8 cellular contexts compared by ENCODE assay signal in genomic region chr6:32126880-32127279, GRCh38. TPM values are rescaled to one million over a fixed set of nuclear protein-coding genes. Genes with fewer than 3 reads are reported as not detected.
A peak's percentile ranks its signal among the peaks of the same experiment; 100 is the strongest.
DNase-seq lines count a peak whose midpoint lies in the region; ATAC-seq, FAIRE-seq and TF ChIP-seq lines count a peak whose summit lies in the region.

No MANE protein-coding gene starts in this region.

- peak overlapping the region; percentile 98 for H3K4me3 ChIP-seq in GM23248
- peak overlapping the region; percentile 98 for H3K4me3 ChIP-seq in skeletal muscle satellite cell (ENCODE audit: low read length)

- ATAC-seq in foreskin keratinocyte, result no peak
- no peak for ATAC-seq in GM21619 (IDR thresholded peaks at IDR 0.05; ENCODE audit: unreplicated experiment)

- no peak for FAIRE-seq in frontal cortex (lab: Jason Lieb, UNC)

- H3K36me3 ChIP-seq in GM23248 (ENCODE audit: low read depth), result peaks cover 11% of the 10 kb centered on the region; the same call in 1 of the 2 replicates
- H3K36me3 ChIP-seq in skeletal muscle satellite cell (ENCODE audit: insufficient read depth, low read length), result peaks cover 27% of the 10 kb centered on the region

- in situ Hi-C loops in GM23248 (cut with MboI), result no loop called here

- H3K9me2 ChIP-seq in GM23248 (ENCODE audit: insufficient read depth), result no peaks in the 10 kb centered on the region

- no peak for TF ChIP-seq CTCF in VCaP (conservative IDR thresholded peaks at IDR 0.05)
- no peak for TF ChIP-seq CTCF in foreskin keratinocyte (conservative IDR thresholded peaks at IDR 0.05)

- peaks cover 23% of the 10 kb centered on the region for H3K4me1 ChIP-seq in GM23248 (ENCODE audit: insufficient read depth)
- peaks cover 7% of the 10 kb centered on the region for H3K4me1 ChIP-seq in foreskin keratinocyte
- peaks cover 24% of the 10 kb centered on the region for H3K4me1 ChIP-seq in skeletal muscle satellite cell (ENCODE audit: control insufficient read depth, insufficient read depth, low read length)

- H3K27me3 ChIP-seq in GM23248 (replicated peaks; ENCODE audit: insufficient read depth) (no peaks in the 10 kb centered on the region), foreskin keratinocyte (no peaks in the 10 kb centered on the region), skeletal muscle satellite cell (ENCODE audit: control insufficient read depth, insufficient read depth, low read length) (no peaks in the 10 kb centered on the region)

- H3K9me3 ChIP-seq in GM23248 (ENCODE audit: low read depth) (no peaks in the 10 kb centered on the region), skeletal muscle satellite cell (replicated peaks; ENCODE audit: low read length) (no peaks in the 10 kb centered on the region)

- WGBS in GM23248 (ENCODE audit: low coverage in 1 of 2, low lambda C conversion rate in 2 of 2, missing lambda C conversion rate in 2 of 2), 2 experiments, result 41 to 49% methylated on average over 8 of the region's 8 CpGs

- H4K20me1 ChIP-seq in GM23248 (ENCODE audit: insufficient read depth), result no peaks in the 10 kb centered on the region

- no peaks in the 10 kb centered on the region for H3F3A ChIP-seq in GM23248 (ENCODE audit: insufficient read depth)

- H3K9ac ChIP-seq in GM23248 (peak overlapping the region; percentile 97), skeletal muscle satellite cell (ENCODE audit: low read depth, low read length) (peak overlapping the region; percentile 98)

- no peak overlapping the region for H2AFZ ChIP-seq in GM23248

- peak overlapping the region; percentile 82 for H3K4me2 ChIP-seq in GM23248 (ENCODE audit: unreplicated experiment)
- peak overlapping the region; percentile 97 for H3K4me2 ChIP-seq in skeletal muscle satellite cell (ENCODE audit: low read length)

- DNase-seq in GM23248 (peak; percentile 46), foreskin keratinocyte (no peak), epidermal melanocyte (ENCODE audit: insufficient read length, low spot score) (no peak), inferior parietal cortex (ENCODE audit: extremely low spot score) (no peak), frontal cortex (ENCODE audit: low spot score in 2 of 2) (no peak)

- H3K27ac ChIP-seq in GM23248, result peak overlapping the region; percentile 91
- peak overlapping the region; percentile 80; the same call in 1 of the 2 replicates for H3K27ac ChIP-seq in VCaP
- H3K27ac ChIP-seq in foreskin keratinocyte, result peak overlapping the region; percentile 77

- H3K79me2 ChIP-seq in GM23248 (ENCODE audit: insufficient read depth), result peaks cover 51% of the 10 kb centered on the region

RNA-seq across cellular contexts. Expression of gene ATF6B, which starts 1.2 kb away (rescaled TPM):
- 33.3 and 37.3 TPM in 2 replicates for total RNA-seq in GM23248 (2014; rRNA removed; shearing (Covaris generic))
- polyA plus RNA-seq in GM23248 (2016; fragmentation: Nextera tagmentation; extraction: Ambion mirVana), result 51.7 and 54.1 TPM in 2 replicates
- total RNA-seq in foreskin keratinocyte, result 39.5 and 41.7 TPM in 2 replicates
- 51.9 and 54.1 TPM in 2 replicates for polyA plus RNA-seq in foreskin keratinocyte
- total RNA-seq in skeletal muscle satellite cell (2012; rRNA removed), result 12.2 and 14.7 TPM in 2 replicates
- total RNA-seq in frontal cortex, result 13.0 TPM

RNA-seq across cellular contexts. Expression of gene FKBPL, which starts 3.2 kb away (rescaled TPM):
- total RNA-seq in GM23248 (2014; rRNA removed; shearing (Covaris generic)), result 2.9 and 5.3 TPM in 2 replicates
- polyA plus RNA-seq in GM23248 (2016; fragmentation: Nextera tagmentation; extraction: Ambion mirVana), result 6.2 and 6.9 TPM in 2 replicates
- total RNA-seq in foreskin keratinocyte, result 7.5 and 8.6 TPM in 2 replicates
- 11.0 and 12.5 TPM in 2 replicates for polyA plus RNA-seq in foreskin keratinocyte
- total RNA-seq in skeletal muscle satellite cell (2012; rRNA removed), result 5.8 and 6.3 TPM in 2 replicates
- total RNA-seq in frontal cortex, result 4.5 TPM

RNA-seq across cellular contexts. Expression of gene TNXB, which starts 17.7 kb away (rescaled TPM):
- 23.5 and 23.8 TPM in 2 replicates for total RNA-seq in GM23248 (2014; rRNA removed; shearing (Covaris generic))
- polyA plus RNA-seq in GM23248 (2016; fragmentation: Nextera tagmentation; extraction: Ambion mirVana) (5.2 TPM in 2 replicates), foreskin keratinocyte (0.03 and 0.07 TPM in 2 replicates)
- total RNA-seq in foreskin keratinocyte (0.07 and 0.31 TPM in 2 replicates), frontal cortex (4.5 TPM)
- 48.9 and 64.2 TPM in 2 replicates for total RNA-seq in skeletal muscle satellite cell (2012; rRNA removed)

RNA-seq across cellular contexts. Expression of gene PRRT1, which starts 24.9 kb away (rescaled TPM):
- total RNA-seq in GM23248 (2014; rRNA removed; shearing (Covaris generic)), result 1.2 TPM in 1 of 2 replicates, not detected in the other
- polyA plus RNA-seq in GM23248 (2016; fragmentation: Nextera tagmentation; extraction: Ambion mirVana), result 2.1 and 2.2 TPM in 2 replicates
- total RNA-seq in foreskin keratinocyte, result 0.21 and 0.37 TPM in 2 replicates
- polyA plus RNA-seq in foreskin keratinocyte, result 0.45 and 0.75 TPM in 2 replicates
- under 0.01 TPM in 2 replicates for total RNA-seq in skeletal muscle satellite cell (2012; rRNA removed)
- total RNA-seq in frontal cortex, result 0.41 TPM

RNA-seq across cellular contexts. Expression of gene PPT2, which starts 27.1 kb away (rescaled TPM):
- total RNA-seq in GM23248 (2014; rRNA removed; shearing (Covaris generic)), result 12.8 and 16.2 TPM in 2 replicates
- 10.3 and 14.3 TPM in 2 replicates for polyA plus RNA-seq in GM23248 (2016; fragmentation: Nextera tagmentation; extraction: Ambion mirVana)
- total RNA-seq in foreskin keratinocyte, result 12.1 and 14.0 TPM in 2 replicates
- polyA plus RNA-seq in foreskin keratinocyte, result 14.1 and 15.6 TPM in 2 replicates
- 10.5 and 15.0 TPM in 2 replicates for total RNA-seq in skeletal muscle satellite cell (2012; rRNA removed)
- 9.8 TPM for total RNA-seq in frontal cortex
